8 cellular contexts compared by ENCODE assay signal in the genomic region with DNA sequence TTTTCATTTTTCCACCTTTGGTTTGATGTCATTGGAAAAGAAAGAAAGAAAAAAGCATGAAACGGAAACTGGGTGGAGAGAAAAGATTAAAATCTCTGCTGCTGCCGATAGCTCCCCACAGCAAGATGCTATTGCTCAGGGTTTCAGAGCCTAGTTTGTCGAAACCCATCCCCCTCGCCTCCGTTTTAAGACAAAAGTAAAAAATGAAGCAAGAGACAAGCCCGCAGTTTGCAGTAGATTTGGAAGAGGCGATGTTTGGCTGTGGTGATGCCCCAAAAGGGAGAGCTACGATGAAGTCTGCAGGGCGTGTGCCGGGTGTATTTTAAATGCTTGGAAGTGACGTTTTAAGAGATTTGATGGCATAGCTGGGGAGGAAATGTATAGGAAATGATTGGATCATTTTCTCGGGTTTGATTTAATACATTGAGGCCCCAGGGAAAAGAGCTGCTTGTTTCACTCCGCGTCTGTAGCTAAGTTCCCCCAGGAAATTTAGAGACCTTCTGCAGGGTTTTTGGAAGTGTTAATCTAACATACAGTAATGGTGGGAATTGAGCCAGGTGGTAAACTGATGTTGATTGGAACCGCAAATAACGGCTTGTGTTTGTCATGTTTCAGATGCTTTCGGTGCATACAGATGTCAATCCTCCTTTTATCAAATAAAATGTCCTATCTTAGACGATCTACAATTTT. TPM values are rescaled to one million over a fixed set of nuclear protein-coding genes. Genes with fewer than 3 reads are reported as not detected.
DNase-seq lines count a peak whose midpoint lies in the region; ATAC-seq and TF ChIP-seq lines count a peak whose summit lies in the region.

No MANE protein-coding gene starts in this region.

- no peaks in the 10 kb centered on the region for H4K20me1 ChIP-seq in neural cell (ENCODE audit: insufficient read depth)

- peak overlapping the region; percentile 92 for H3K27ac ChIP-seq in neural cell (ENCODE audit: low read length)

- no peak for TF ChIP-seq EP300 in neural cell (conservative IDR thresholded peaks at IDR 0.05; ENCODE audit: poor library complexity, severe bottlenecking)

- H3K36me3 ChIP-seq in neural cell (ENCODE audit: insufficient read depth, low read length): no peaks in the 10 kb centered on the region

- H3K9ac ChIP-seq in neural cell (ENCODE audit: low read length): peak overlapping the region; percentile 89

- TF ChIP-seq RAD21 in neural cell (conservative IDR thresholded peaks at IDR 0.05): no peak

- peak; percentile 35 for DNase-seq in EL
- peak; percentile 14 for DNase-seq in HS-5 (ENCODE audit: low read depth)
- DNase-seq in fibroblast of mammary gland (ENCODE audit: low read depth): peak; percentile 29
- no peak for DNase-seq in kidney glomerular epithelial cell (lab: John Stamatoyannopoulos, UW)

- ATAC-seq in GM21390 (IDR thresholded peaks at IDR 0.05; ENCODE audit: unreplicated experiment) (no peak), HG03108 (IDR thresholded peaks at IDR 0.05; ENCODE audit: unreplicated experiment) (no peak)

- H3K27me3 ChIP-seq in neural cell (ENCODE audit: insufficient read depth, low read depth, low read length): no peaks in the 10 kb centered on the region

- peaks cover 52% of the 10 kb centered on the region for H3K79me2 ChIP-seq in neural cell (replicated peaks; ENCODE audit: insufficient read depth, low read length)

- H3K9me3 ChIP-seq in neural cell (ENCODE audit: low read length): peaks cover 4% of the 10 kb centered on the region

- peaks cover 5% of the 10 kb centered on the region for H3F3A ChIP-seq in neural cell (ENCODE audit: insufficient read depth, low read length, poor library complexity, severe bottlenecking)

- TF ChIP-seq CTCF in WI38 (IDR thresholded peaks at IDR 0.05; ENCODE audit: low read depth, low read length): no peak
- TF ChIP-seq CTCF in fibroblast of mammary gland (conservative IDR thresholded peaks at IDR 0.05; ENCODE audit: control insufficient read depth, insufficient read depth, low read depth, low read length): no peak
- no peak for TF ChIP-seq CTCF in neural cell (IDR thresholded peaks at IDR 0.05; ENCODE audit: poor library complexity, severe bottlenecking)

- H3K4me2 ChIP-seq in neural cell (ENCODE audit: low read length): peak overlapping the region; percentile 99

- H3K9me2 ChIP-seq in neural cell (ENCODE audit: insufficient read depth, low read length): no peaks in the 10 kb centered on the region

- H3K4me3 ChIP-seq in WI38 (ENCODE audit: low read depth, low read length) (peak overlapping the region; percentile 88), fibroblast of mammary gland (ENCODE audit: control insufficient read depth, low read depth, low read length) (peak overlapping the region; percentile 76), neural cell (ENCODE audit: low read length) (peak overlapping the region; percentile 77)

- H2AFZ ChIP-seq in neural cell (ENCODE audit: low read depth, low read length): peak overlapping the region; percentile 61

TF ChIP-seq in neural cell, 6 proteins besides CTCF, POLR2A, EP300 and RAD21:
- no peak for TF ChIP-seq EZH2 (IDR thresholded peaks at IDR 0.05; ENCODE audit: borderline replicate concordance, insufficient read depth, low read length, poor library complexity, severe bottlenecking)
- TF ChIP-seq, protein P1, sequence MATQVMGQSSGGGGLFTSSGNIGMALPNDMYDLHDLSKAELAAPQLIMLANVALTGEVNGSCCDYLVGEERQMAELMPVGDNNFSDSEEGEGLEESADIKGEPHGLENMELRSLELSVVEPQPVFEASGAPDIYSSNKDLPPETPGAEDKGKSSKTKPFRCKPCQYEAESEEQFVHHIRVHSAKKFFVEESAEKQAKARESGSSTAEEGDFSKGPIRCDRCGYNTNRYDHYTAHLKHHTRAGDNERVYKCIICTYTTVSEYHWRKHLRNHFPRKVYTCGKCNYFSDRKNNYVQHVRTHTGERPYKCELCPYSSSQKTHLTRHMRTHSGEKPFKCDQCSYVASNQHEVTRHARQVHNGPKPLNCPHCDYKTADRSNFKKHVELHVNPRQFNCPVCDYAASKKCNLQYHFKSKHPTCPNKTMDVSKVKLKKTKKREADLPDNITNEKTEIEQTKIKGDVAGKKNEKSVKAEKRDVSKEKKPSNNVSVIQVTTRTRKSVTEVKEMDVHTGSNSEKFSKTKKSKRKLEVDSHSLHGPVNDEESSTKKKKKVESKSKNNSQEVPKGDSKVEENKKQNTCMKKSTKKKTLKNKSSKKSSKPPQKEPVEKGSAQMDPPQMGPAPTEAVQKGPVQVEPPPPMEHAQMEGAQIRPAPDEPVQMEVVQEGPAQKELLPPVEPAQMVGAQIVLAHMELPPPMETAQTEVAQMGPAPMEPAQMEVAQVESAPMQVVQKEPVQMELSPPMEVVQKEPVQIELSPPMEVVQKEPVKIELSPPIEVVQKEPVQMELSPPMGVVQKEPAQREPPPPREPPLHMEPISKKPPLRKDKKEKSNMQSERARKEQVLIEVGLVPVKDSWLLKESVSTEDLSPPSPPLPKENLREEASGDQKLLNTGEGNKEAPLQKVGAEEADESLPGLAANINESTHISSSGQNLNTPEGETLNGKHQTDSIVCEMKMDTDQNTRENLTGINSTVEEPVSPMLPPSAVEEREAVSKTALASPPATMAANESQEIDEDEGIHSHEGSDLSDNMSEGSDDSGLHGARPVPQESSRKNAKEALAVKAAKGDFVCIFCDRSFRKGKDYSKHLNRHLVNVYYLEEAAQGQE (IDR thresholded peaks at IDR 0.05; ENCODE audit: borderline replicate concordance): peak; percentile 52
- peak; percentile 69 for TF ChIP-seq POLR2AphosphoS5 (IDR thresholded peaks at IDR 0.05)
- TF ChIP-seq TAF1 (IDR thresholded peaks at IDR 0.05; ENCODE audit: low read depth): peak; percentile 50
TF ChIP-seq in neural cell: peak in this region for 3.

RNA-seq across cellular contexts. Expression of a gene that starts 0.9 kb away (rescaled TPM):
- 99.7 and 102 TPM in 2 replicates for polyA plus RNA-seq in neural cell
- polyA minus RNA-seq in neural cell: 140 and 144 TPM in 2 replicates
